14 cellular contexts compared by ENCODE assay signal in genomic region chr12:121182222-121182896, GRCh38.
"Had no signal": no experiment of that assay in that cellular context is flagged by ENCODE, and none has a peak within 500 bp of the region (broad histone marks: within the 10 kb centered on the region; RNA-seq: fewer than 3 reads in every experiment).

No MANE protein-coding gene starts in this region.

- H3K9me3 ChIP-seq: body of pancreas, suprapubic skin, transverse colon, uterus had no signal

- H3K36me3 ChIP-seq: transverse colon, uterus, WERI-Rb-1 had no signal

- H3K4me3 ChIP-seq: body of pancreas, spleen, suprapubic skin, transverse colon, uterus had no signal

- H3K27ac ChIP-seq: body of pancreas, spleen, suprapubic skin, transverse colon, uterus, WERI-Rb-1 had no signal

- H3K27ac Mint-ChIP-seq: activated naive CD4-positive, alpha-beta T cell treated with anti-CD3 and anti-CD28 coated beads, Interleukin-2, amount 50 U/mL, for 24 hours; activated T-helper 2 cell treated with anti-CD3 and anti-CD28 coated beads, Interferon-gamma antibody, Interleukin-2, Interleukin-4, amounts not matched to agents 10 μg/mL and 5 μg/mL and 100 μg/mL, durations not matched to agents 14 hours and 24 hours and 36 hours; memory B cell had no signal

- H3K27me3 ChIP-seq: body of pancreas, spleen, suprapubic skin, transverse colon, uterus had no signal

- H3K27me3 Mint-ChIP-seq: activated naive CD4-positive, alpha-beta T cell treated with anti-CD3 and anti-CD28 coated beads, Interleukin-2, amount 50 U/mL, for 24 hours; memory B cell had no signal

- H3K9me3 Mint-ChIP-seq: activated naive CD4-positive, alpha-beta T cell treated with anti-CD3 and anti-CD28 coated beads, Interleukin-2, amount 50 U/mL, for 24 hours; activated T-helper 2 cell treated with anti-CD3 and anti-CD28 coated beads, Interferon-gamma antibody, Interleukin-2, Interleukin-4, amounts not matched to agents 10 μg/mL and 5 μg/mL and 100 μg/mL, durations not matched to agents 14 hours and 24 hours and 36 hours; memory B cell; neural crest cell had no signal

- H3K4me1 Mint-ChIP-seq: neural crest cell had no signal

- ATAC-seq: body of pancreas had no signal

- H3K4me1 ChIP-seq: body of pancreas, transverse colon, uterus had no signal

- H3K4me3 Mint-ChIP-seq: activated naive CD4-positive, alpha-beta T cell treated with anti-CD3 and anti-CD28 coated beads, Interleukin-2, amount 50 U/mL, for 24 hours; memory B cell; neural crest cell had no signal

- DNase-seq: activated CD4-positive, alpha-beta T cell treated with anti-CD3 and anti-CD28 coated beads for 4 hours; body of pancreas; retina; spleen; stimulated activated naive CD4-positive, alpha-beta T cell treated with Interleukin-2 at 50 U/mL for 16 hours; SW 1271; transverse colon; uterus; WERI-Rb-1 had no signal
